ENCODE assay signal across 1 cellular context in genomic region chr17:8294814-8295316, GRCh38.
TF ChIP-seq lines count a peak whose summit lies in the region.

No MANE protein-coding gene starts in this region.

TF ChIP-seq in K562, 482 proteins besides CTCF, POLR2A, EP300 and RAD21 (continued from another document):
- TF ChIP-seq, protein P1, sequence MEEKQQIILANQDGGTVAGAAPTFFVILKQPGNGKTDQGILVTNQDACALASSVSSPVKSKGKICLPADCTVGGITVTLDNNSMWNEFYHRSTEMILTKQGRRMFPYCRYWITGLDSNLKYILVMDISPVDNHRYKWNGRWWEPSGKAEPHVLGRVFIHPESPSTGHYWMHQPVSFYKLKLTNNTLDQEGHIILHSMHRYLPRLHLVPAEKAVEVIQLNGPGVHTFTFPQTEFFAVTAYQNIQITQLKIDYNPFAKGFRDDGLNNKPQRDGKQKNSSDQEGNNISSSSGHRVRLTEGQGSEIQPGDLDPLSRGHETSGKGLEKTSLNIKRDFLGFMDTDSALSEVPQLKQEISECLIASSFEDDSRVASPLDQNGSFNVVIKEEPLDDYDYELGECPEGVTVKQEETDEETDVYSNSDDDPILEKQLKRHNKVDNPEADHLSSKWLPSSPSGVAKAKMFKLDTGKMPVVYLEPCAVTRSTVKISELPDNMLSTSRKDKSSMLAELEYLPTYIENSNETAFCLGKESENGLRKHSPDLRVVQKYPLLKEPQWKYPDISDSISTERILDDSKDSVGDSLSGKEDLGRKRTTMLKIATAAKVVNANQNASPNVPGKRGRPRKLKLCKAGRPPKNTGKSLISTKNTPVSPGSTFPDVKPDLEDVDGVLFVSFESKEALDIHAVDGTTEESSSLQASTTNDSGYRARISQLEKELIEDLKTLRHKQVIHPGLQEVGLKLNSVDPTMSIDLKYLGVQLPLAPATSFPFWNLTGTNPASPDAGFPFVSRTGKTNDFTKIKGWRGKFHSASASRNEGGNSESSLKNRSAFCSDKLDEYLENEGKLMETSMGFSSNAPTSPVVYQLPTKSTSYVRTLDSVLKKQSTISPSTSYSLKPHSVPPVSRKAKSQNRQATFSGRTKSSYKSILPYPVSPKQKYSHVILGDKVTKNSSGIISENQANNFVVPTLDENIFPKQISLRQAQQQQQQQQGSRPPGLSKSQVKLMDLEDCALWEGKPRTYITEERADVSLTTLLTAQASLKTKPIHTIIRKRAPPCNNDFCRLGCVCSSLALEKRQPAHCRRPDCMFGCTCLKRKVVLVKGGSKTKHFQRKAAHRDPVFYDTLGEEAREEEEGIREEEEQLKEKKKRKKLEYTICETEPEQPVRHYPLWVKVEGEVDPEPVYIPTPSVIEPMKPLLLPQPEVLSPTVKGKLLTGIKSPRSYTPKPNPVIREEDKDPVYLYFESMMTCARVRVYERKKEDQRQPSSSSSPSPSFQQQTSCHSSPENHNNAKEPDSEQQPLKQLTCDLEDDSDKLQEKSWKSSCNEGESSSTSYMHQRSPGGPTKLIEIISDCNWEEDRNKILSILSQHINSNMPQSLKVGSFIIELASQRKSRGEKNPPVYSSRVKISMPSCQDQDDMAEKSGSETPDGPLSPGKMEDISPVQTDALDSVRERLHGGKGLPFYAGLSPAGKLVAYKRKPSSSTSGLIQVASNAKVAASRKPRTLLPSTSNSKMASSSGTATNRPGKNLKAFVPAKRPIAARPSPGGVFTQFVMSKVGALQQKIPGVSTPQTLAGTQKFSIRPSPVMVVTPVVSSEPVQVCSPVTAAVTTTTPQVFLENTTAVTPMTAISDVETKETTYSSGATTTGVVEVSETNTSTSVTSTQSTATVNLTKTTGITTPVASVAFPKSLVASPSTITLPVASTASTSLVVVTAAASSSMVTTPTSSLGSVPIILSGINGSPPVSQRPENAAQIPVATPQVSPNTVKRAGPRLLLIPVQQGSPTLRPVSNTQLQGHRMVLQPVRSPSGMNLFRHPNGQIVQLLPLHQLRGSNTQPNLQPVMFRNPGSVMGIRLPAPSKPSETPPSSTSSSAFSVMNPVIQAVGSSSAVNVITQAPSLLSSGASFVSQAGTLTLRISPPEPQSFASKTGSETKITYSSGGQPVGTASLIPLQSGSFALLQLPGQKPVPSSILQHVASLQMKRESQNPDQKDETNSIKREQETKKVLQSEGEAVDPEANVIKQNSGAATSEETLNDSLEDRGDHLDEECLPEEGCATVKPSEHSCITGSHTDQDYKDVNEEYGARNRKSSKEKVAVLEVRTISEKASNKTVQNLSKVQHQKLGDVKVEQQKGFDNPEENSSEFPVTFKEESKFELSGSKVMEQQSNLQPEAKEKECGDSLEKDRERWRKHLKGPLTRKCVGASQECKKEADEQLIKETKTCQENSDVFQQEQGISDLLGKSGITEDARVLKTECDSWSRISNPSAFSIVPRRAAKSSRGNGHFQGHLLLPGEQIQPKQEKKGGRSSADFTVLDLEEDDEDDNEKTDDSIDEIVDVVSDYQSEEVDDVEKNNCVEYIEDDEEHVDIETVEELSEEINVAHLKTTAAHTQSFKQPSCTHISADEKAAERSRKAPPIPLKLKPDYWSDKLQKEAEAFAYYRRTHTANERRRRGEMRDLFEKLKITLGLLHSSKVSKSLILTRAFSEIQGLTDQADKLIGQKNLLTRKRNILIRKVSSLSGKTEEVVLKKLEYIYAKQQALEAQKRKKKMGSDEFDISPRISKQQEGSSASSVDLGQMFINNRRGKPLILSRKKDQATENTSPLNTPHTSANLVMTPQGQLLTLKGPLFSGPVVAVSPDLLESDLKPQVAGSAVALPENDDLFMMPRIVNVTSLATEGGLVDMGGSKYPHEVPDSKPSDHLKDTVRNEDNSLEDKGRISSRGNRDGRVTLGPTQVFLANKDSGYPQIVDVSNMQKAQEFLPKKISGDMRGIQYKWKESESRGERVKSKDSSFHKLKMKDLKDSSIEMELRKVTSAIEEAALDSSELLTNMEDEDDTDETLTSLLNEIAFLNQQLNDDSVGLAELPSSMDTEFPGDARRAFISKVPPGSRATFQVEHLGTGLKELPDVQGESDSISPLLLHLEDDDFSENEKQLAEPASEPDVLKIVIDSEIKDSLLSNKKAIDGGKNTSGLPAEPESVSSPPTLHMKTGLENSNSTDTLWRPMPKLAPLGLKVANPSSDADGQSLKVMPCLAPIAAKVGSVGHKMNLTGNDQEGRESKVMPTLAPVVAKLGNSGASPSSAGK (IDR thresholded peaks at IDR 0.05): peak; percentile 61; the same call in 1 of the 2 replicates
- no peak for TF ChIP-seq JUND (IDR thresholded peaks at IDR 0.05; ENCODE audit: borderline replicate concordance, low read depth, low read length)
- TF ChIP-seq JUND (tag; IDR thresholded peaks at IDR 0.05; ENCODE audit: borderline replicate concordance, low read depth, low read length): no peak
- TF ChIP-seq EGR1 (conservative IDR thresholded peaks at IDR 0.05): no peak
- TF ChIP-seq ZNF184 (CRISPR knock-in tag; IDR thresholded peaks at IDR 0.05): no peak
- peak; percentile 64; the same call in 1 of the 2 replicates for TF ChIP-seq PHF8 (IDR thresholded peaks at IDR 0.05; ENCODE audit: borderline replicate concordance, low read length)
- 0 out of 2 replicates have a peak, but pooled peaks have one; percentile 20 for TF ChIP-seq OTX1 (CRISPR knock-in tag; IDR thresholded peaks at IDR 0.05)
